ENCODE assay signal across 16 cellular contexts in the genomic region with DNA sequence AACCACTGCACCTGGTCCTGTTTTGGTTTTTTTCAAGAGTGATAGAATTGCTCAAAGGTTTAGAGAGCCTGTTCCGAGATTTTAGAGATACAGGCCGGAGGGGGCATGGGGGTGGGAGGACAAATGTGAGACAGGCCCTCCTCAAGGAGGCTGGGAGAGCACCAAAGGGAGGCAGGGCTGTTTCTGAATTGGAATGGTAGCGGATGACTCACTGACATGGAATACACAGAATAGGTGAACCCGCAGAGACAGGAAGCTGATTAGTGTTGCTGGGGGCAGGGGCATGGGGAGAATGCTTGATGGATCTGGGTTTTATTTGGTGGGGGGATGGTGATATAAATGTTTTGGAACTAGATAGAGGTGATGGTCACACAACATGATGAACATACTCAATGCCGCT.
A peak's percentile ranks its signal among the peaks of the same experiment; 100 is the strongest.
DNase-seq lines count a peak whose midpoint lies in the region; ATAC-seq, FAIRE-seq and TF ChIP-seq lines count a peak whose summit lies in the region.
"Had no signal": no experiment of that assay in that cellular context is flagged by ENCODE, and none has a peak within 500 bp of the region (broad histone marks: within the 10 kb centered on the region; RNA-seq: fewer than 3 reads in every experiment).

No MANE protein-coding gene starts in this region.

- dilution Hi-C loops in keratinocyte (cut with MboI; ENCODE audit: extremely low pct_ligation_motif_present, low sequenced_read_pairs) = no loop called here

- TF ChIP-seq CTCF in astrocyte of the spinal cord (IDR thresholded peaks at IDR 0.05; ENCODE audit: low read depth, low read length) = no peak
- peak in 1 of 3 experiments; percentile 4 for TF ChIP-seq CTCF in keratinocyte (optimal IDR thresholded peaks at IDR 0.05 in 1 of 3, IDR thresholded peaks at IDR 0.05 in 1 of 3, conservative IDR thresholded peaks at IDR 0.05 in 1 of 3; ENCODE audit: extremely low read depth in 1 of 3, insufficient read depth in 2 of 3, low read length in 3 of 3)
- no peak for TF ChIP-seq CTCF in BE2C (IDR thresholded peaks at IDR 0.05; ENCODE audit: low read depth, low read length)

- DNase-seq in CD4-positive, CD25-positive, alpha-beta regulatory T cell = no peak
- peak; percentile 81 for DNase-seq in HT1080 (ENCODE audit: low read depth)
- DNase-seq in astrocyte of the spinal cord (ENCODE audit: low read depth, low spot score) = peak; percentile 43
- DNase-seq in keratinocyte (ENCODE audit: low read depth, low spot score) = peak; percentile 35
- DNase-seq in COLO829 (ENCODE audit: low spot score) = no peak
- no peak for DNase-seq in COLO668 (lab: John Stamatoyannopoulos, UW; ENCODE audit: unreplicated experiment)
- no peak for DNase-seq in effector memory CD4-positive, alpha-beta T cell
- DNase-seq in BE2C = no peak
- DNase-seq: activated effector memory CD4-positive, alpha-beta T cell treated with Interleukin-2 at 50 U/mL for 16 hours; foreskin fibroblast; left colon; NCI-H2227 treated with DMSO at 0.1 percent for 48 hours had no signal

- no peak overlapping the region for H3K9ac ChIP-seq in keratinocyte (ENCODE audit: control insufficient read depth, extremely low read depth, insufficient read depth, low read length)

- no peak for ATAC-seq in CD4-positive, CD25-positive, alpha-beta regulatory T cell (ENCODE audit: low read depth in 2 of 2)
- ATAC-seq: Right ventricle myocardium inferior had no signal

- no peaks in the 10 kb centered on the region for H4K20me1 ChIP-seq in keratinocyte (ENCODE audit: control insufficient read depth, extremely low read depth, insufficient read depth, low read length)

- peak overlapping the region; percentile 37 to 70 (median 51) for H3K27ac Mint-ChIP-seq in CD4-positive, CD25-positive, alpha-beta regulatory T cell

- H3K27me3 ChIP-seq in CD4-positive, CD25-positive, alpha-beta regulatory T cell (ENCODE audit: control insufficient read depth, insufficient read depth, low read length) = no peaks in the 10 kb centered on the region
- no peaks in the 10 kb centered on the region for H3K27me3 ChIP-seq in keratinocyte (ENCODE audit: control insufficient read depth, extremely low read depth, insufficient read depth, low read length)
- H3K27me3 ChIP-seq in effector memory CD4-positive, alpha-beta T cell (replicated peaks; ENCODE audit: control insufficient read depth, insufficient read depth, low read length, poor library complexity, severe bottlenecking) = no peaks in the 10 kb centered on the region
- no peaks in the 10 kb centered on the region for H3K27me3 ChIP-seq in BE2C
- H3K27me3 ChIP-seq: vagina had no signal

- no peak overlapping the region for H2AFZ ChIP-seq in keratinocyte (ENCODE audit: control insufficient read depth, low read length)

- H3K27me3 Mint-ChIP-seq in CD4-positive, CD25-positive, alpha-beta regulatory T cell = no peaks in the 10 kb centered on the region

- peaks cover 5% of the 10 kb centered on the region for H3K36me3 ChIP-seq in CD4-positive, CD25-positive, alpha-beta regulatory T cell (ENCODE audit: control insufficient read depth, insufficient read depth, low read length)
- H3K36me3 ChIP-seq in keratinocyte (ENCODE audit: control insufficient read depth in 2 of 2, extremely low read depth in 1 of 2, insufficient read depth in 2 of 2, low read length in 2 of 2) (peaks cover 0 to 3% of the 10 kb centered on the region in 2 experiments), BE2C (no peaks in the 10 kb centered on the region)
- peaks cover 3% of the 10 kb centered on the region for H3K36me3 ChIP-seq in effector memory CD4-positive, alpha-beta T cell (ENCODE audit: control insufficient read depth, insufficient read depth, low read length)
- H3K36me3 ChIP-seq: vagina had no signal

- no peaks in the 10 kb centered on the region for H3K9me3 ChIP-seq in CD4-positive, CD25-positive, alpha-beta regulatory T cell (ENCODE audit: control insufficient read depth in 2 of 2, low read length in 2 of 2)
- no peaks in the 10 kb centered on the region for H3K9me3 ChIP-seq in keratinocyte (ENCODE audit: control insufficient read depth, low read depth, low read length)
- no peaks in the 10 kb centered on the region for H3K9me3 ChIP-seq in effector memory CD4-positive, alpha-beta T cell (ENCODE audit: control insufficient read depth, low read length)
- H3K9me3 ChIP-seq in BE2C = no peaks in the 10 kb centered on the region
- H3K9me3 ChIP-seq: vagina had no signal

- peaks cover 31% of the 10 kb centered on the region for H3K36me3 Mint-ChIP-seq in CD4-positive, CD25-positive, alpha-beta regulatory T cell

- H3K4me3 ChIP-seq in CD4-positive, CD25-positive, alpha-beta regulatory T cell (ENCODE audit: low read depth, low read length) = no peak overlapping the region
- H3K4me3 ChIP-seq in astrocyte of the spinal cord (ENCODE audit: low read depth, low read length) (no peak overlapping the region), keratinocyte (ENCODE audit: control insufficient read depth in 2 of 3, extremely low read depth in 1 of 3, insufficient read depth in 2 of 3, low read depth in 1 of 3, low read length in 3 of 3) (peak overlapping the region in 1 of 3 experiments; percentile 16), BE2C (ENCODE audit: low read depth, low read length) (no peak overlapping the region)
- H3K4me3 ChIP-seq in effector memory CD4-positive, alpha-beta T cell (ENCODE audit: insufficient read depth, low read depth, low read length, poor library complexity, severe bottlenecking) = no peak overlapping the region
- H3K4me3 ChIP-seq: smooth muscle cell, vagina had no signal

- H3K4me1 Mint-ChIP-seq in CD4-positive, CD25-positive, alpha-beta regulatory T cell = peaks cover 23 to 79% (median 66%) of the 10 kb centered on the region in 4 donors

- FAIRE-seq in keratinocyte (lab: Jason Lieb, UNC) = peak; percentile 85
- FAIRE-seq: GM19239 had no signal

- H3K9me1 ChIP-seq in keratinocyte (ENCODE audit: control insufficient read depth, extremely low read depth, insufficient read depth, low read length) = peaks cover 4% of the 10 kb centered on the region

- H3K27ac ChIP-seq in CD4-positive, CD25-positive, alpha-beta regulatory T cell (ENCODE audit: insufficient read depth, low read length, poor library complexity, severe bottlenecking) = no peak overlapping the region
- H3K27ac ChIP-seq in keratinocyte (ENCODE audit: control insufficient read depth, insufficient read depth, low read length) = peak overlapping the region; percentile 70
- H3K27ac ChIP-seq in effector memory CD4-positive, alpha-beta T cell (ENCODE audit: insufficient read depth, low read length, poor library complexity, severe bottlenecking) = no peak overlapping the region
- H3K27ac ChIP-seq: vagina had no signal

- H3K9me3 Mint-ChIP-seq in CD4-positive, CD25-positive, alpha-beta regulatory T cell = no peaks in the 10 kb centered on the region

- H3K4me1 ChIP-seq in CD4-positive, CD25-positive, alpha-beta regulatory T cell (ENCODE audit: control insufficient read depth, insufficient read depth, low read length, poor library complexity, severe bottlenecking) = no peaks in the 10 kb centered on the region
- peaks cover 84% of the 10 kb centered on the region for H3K4me1 ChIP-seq in keratinocyte (ENCODE audit: control insufficient read depth, extremely low read depth, insufficient read depth, low read length)
- peaks cover 11% of the 10 kb centered on the region for H3K4me1 ChIP-seq in effector memory CD4-positive, alpha-beta T cell (ENCODE audit: control insufficient read depth, insufficient read depth, low read length, poor library complexity, severe bottlenecking)
- no peaks in the 10 kb centered on the region for H3K4me1 ChIP-seq in BE2C

- in situ Hi-C loops in astrocyte of the spinal cord (cut with HindIII; ENCODE audit: low sequenced_read_pairs) = no loop called here

- no peak overlapping the region for H3K4me3 Mint-ChIP-seq in CD4-positive, CD25-positive, alpha-beta regulatory T cell

- H3K79me2 ChIP-seq in keratinocyte (ENCODE audit: control insufficient read depth, insufficient read depth, low read length) = peaks cover 60% of the 10 kb centered on the region

- peak overlapping the region; percentile 65 for H3K4me2 ChIP-seq in keratinocyte (ENCODE audit: control insufficient read depth, extremely low read depth, insufficient read depth, low read depth, low read length)
- H3K4me2 ChIP-seq: smooth muscle cell had no signal

Comparison
In these comparisons a context has a peak if more than half of its experiments do, and no peak if none do; other contexts are left out.
1. DNase-seq: peak in HT1080 (single experiment), astrocyte of the spinal cord (single experiment) and keratinocyte (single experiment); none in CD4-positive, CD25-positive, alpha-beta regulatory T cell (0 of 3), COLO829 (single experiment), COLO668 (single experiment), effector memory CD4-positive, alpha-beta T cell (0 of 3) and BE2C (single experiment).